ENCODE assay signal across 8 cellular contexts in the genomic region with DNA sequence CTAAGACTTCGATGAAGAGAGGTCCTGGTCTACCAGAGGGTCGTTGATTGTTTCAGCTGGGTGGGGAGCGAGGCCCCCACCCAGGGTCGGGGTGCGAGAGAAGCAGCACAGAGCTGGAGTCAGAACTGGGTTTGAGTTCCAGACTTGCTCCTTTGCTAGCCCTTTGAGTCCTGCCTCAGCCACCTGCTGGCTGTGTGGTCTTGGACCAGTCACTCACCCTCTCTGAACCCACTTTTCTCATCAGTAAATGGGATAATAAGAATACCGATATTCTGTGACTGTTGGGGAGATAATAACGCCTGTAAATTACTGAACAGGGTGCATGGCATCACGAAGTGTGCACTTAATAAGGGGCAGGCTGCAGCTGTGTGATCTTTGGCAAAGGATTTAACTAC. TPM values are rescaled to one million over a fixed set of nuclear protein-coding genes. Genes with fewer than 3 reads are reported as not detected.
DNase-seq lines count a peak whose midpoint lies in the region; ATAC-seq and TF ChIP-seq lines count a peak whose summit lies in the region.

No MANE protein-coding gene starts in this region.

- no peaks in the 10 kb centered on the region for H3K9me3 ChIP-seq in right atrium auricular region
- H3K9me3 ChIP-seq in mucosa of stomach (ENCODE audit: control insufficient read depth, low read length), result no peaks in the 10 kb centered on the region
- no peaks in the 10 kb centered on the region for H3K9me3 ChIP-seq in vagina

- H3K27ac Mint-ChIP-seq in central memory CD8-positive, alpha-beta T cell (ENCODE audit: low read depth), result no peak overlapping the region

- no peaks in the 10 kb centered on the region for H3K36me3 Mint-ChIP-seq in central memory CD8-positive, alpha-beta T cell (ENCODE audit: insufficient read depth)

- TF ChIP-seq CTCF in right atrium auricular region (IDR thresholded peaks at IDR 0.05) (no peak), vagina (IDR thresholded peaks at IDR 0.05) (no peak)

- intact Hi-C loops in left ventricle myocardium superior (cut with micrococcal nuclease), result no loop called here
- intact Hi-C loops in vagina (cut with DNase I), result no loop called here

- H3K4me3 ChIP-seq in right atrium auricular region (peak overlapping the region; percentile 40 to 65), mucosa of stomach (ENCODE audit: low read length) (peak overlapping the region; percentile 25), vagina (peak overlapping the region; percentile 55 to 62)

- no peaks in the 10 kb centered on the region for H3K9me3 Mint-ChIP-seq in central memory CD8-positive, alpha-beta T cell

- TF ChIP-seq POLR2A in vagina (IDR thresholded peaks at IDR 0.05), result no peak

- H3K27me3 ChIP-seq in right atrium auricular region (no peaks in the 10 kb centered on the region), mucosa of stomach (ENCODE audit: control insufficient read depth, insufficient read depth, low read length) (peaks cover 5% of the 10 kb centered on the region), vagina (no peaks in the 10 kb centered on the region)

- ATAC-seq in left ventricle myocardium superior (no peak), GM18861 (IDR thresholded peaks at IDR 0.05; ENCODE audit: unreplicated experiment) (no peak)
- no peak for ATAC-seq in central memory CD8-positive, alpha-beta T cell (replicated peaks; ENCODE audit: extremely low read depth, poor library complexity, severe bottlenecking)

- peaks cover 0 to 40% of the 10 kb centered on the region in 2 donors for H3K4me1 ChIP-seq in right atrium auricular region
- peaks cover 23% of the 10 kb centered on the region for H3K4me1 ChIP-seq in mucosa of stomach (ENCODE audit: control insufficient read depth, insufficient read depth, low read length)
- H3K4me1 ChIP-seq in vagina, result peaks cover 15% of the 10 kb centered on the region

- peak overlapping the region; percentile 75 for H3K4me3 Mint-ChIP-seq in central memory CD8-positive, alpha-beta T cell

- no peaks in the 10 kb centered on the region for H3K36me3 ChIP-seq in right atrium auricular region
- H3K36me3 ChIP-seq in mucosa of stomach (ENCODE audit: control insufficient read depth, insufficient read depth, low read length), result no peaks in the 10 kb centered on the region
- H3K36me3 ChIP-seq in vagina, result no peaks in the 10 kb centered on the region

- DNase-seq in right atrium auricular region (ENCODE audit: low spot score) (no peak), left ventricle myocardium superior (no peak), vagina (ENCODE audit: extremely low spot score in 2 of 2) (peak in 1 of 2 donors; percentile 61), NOMO-1 treated with DMSO at 0.1 percent for 48 hours (lab: John Stamatoyannopoulos, UW; ENCODE audit: unreplicated experiment) (no peak), retina (no peak)
- no peak for DNase-seq in central memory CD8-positive, alpha-beta T cell (ENCODE audit: low spot score in 2 of 2)

- peaks cover 7% of the 10 kb centered on the region for H3K4me1 Mint-ChIP-seq in central memory CD8-positive, alpha-beta T cell

- peaks cover 68% of the 10 kb centered on the region for H3K27me3 Mint-ChIP-seq in central memory CD8-positive, alpha-beta T cell

- H3K27ac ChIP-seq in right atrium auricular region, result no peak overlapping the region
- no peak overlapping the region for H3K27ac ChIP-seq in vagina

- peak overlapping the region; percentile 63 for H3K9ac ChIP-seq in mucosa of stomach (ENCODE audit: low read length)

RNA-seq across cellular contexts. Expression of gene MMP28, which starts 0.4 kb away (rescaled TPM):
- total RNA-seq in right atrium auricular region (10 to 100 TPM; 10.5 to 14.9 TPM), left ventricle myocardium superior (1.5 TPM), vagina (32.2 TPM)

RNA-seq across cellular contexts. Expression of gene TAF15, which starts 13.4 kb away (rescaled TPM):
- total RNA-seq in right atrium auricular region (10 to 100 TPM; 25.7 to 31.7 TPM), left ventricle myocardium superior (110 TPM), vagina (74.9 TPM)

RNA-seq across cellular contexts. Expression of gene C17orf50, which starts 35.2 kb away (rescaled TPM):
- not detected for total RNA-seq in right atrium auricular region
- total RNA-seq in left ventricle myocardium superior, result not detected
- not detected for total RNA-seq in vagina

RNA-seq across cellular contexts. Expression of gene GAS2L2, which starts 42.8 kb away (rescaled TPM):
- total RNA-seq in right atrium auricular region (not detected), left ventricle myocardium superior (0.27 TPM), vagina (not detected)
